Comparison of ENCODE assay signal across 2 cellular contexts in the genomic region with DNA sequence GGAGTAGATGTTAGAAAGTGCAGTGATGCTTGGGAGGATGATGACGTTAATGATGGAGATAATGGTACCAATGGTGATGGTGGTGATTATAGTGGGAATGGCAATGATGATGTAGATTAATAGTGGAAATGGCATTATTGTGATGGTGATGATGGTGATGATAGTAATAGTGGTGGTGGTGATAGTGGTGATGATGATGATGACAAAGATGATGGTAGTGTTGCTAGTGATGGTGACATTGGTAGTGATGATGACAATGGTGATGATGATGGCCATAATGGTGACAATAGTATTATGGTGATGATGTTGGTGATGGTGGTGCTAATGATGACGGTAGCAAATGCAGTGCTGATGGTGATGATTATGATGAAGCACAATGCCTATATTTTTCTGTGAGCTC.
TF ChIP-seq lines count a peak whose summit lies in the region.

No MANE protein-coding gene starts in this region.

TF ChIP-seq in GM12891, 5 proteins besides CTCF, POLR2A, EP300 and RAD21:
- TF ChIP-seq POU2F2 (IDR thresholded peaks at IDR 0.05; ENCODE audit: low read depth, low read length), result no peak
- no peak for TF ChIP-seq POLR2AphosphoS5 (IDR thresholded peaks at IDR 0.05; ENCODE audit: low read depth, low read length)
- no peak for TF ChIP-seq SPI1 (IDR thresholded peaks at IDR 0.05; ENCODE audit: low read depth, low read length)
- TF ChIP-seq PAX5 (IDR thresholded peaks at IDR 0.05; ENCODE audit: insufficient read depth, low read length, severe bottlenecking), result no peak
- no peak for TF ChIP-seq TAF1 (IDR thresholded peaks at IDR 0.05; ENCODE audit: low read depth, low read length)

TF ChIP-seq in K562, 482 proteins besides CTCF, POLR2A, EP300 and RAD21:
- TF ChIP-seq EHMT2 (IDR thresholded peaks at IDR 0.05) (peak; percentile 80), HDAC1 (IDR thresholded peaks at IDR 0.05) (0 out of 4 replicates have a peak, but pooled peaks of 1 of the 2 experiments have one; percentile 41), ZNF740 (CRISPR knock-in tag; IDR thresholded peaks at IDR 0.05) (no peak), ZNF740 (tag; IDR thresholded peaks at IDR 0.05) (no peak)
